ENCODE assay signal across 9 cellular contexts in the genomic region with DNA sequence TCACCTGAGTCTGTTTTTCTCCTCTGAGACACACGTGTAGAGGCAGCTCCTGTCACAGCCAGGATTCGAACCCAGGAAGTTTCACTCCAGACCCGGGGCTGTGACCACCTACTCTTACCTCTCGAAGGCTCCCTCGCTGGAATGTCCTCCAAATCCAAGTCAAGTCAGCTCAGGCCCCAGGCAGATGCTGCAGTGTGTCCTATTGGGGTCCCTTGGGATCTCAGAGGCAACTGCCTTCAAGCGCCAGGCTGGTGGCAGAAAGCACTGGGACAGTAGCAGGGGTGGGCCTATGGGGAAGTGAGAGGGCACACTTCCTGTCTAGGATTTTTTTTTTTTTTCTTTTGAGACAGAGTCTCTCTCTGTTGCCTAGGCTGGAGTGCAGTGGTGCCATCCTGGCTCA. TPM values are rescaled to one million over a fixed set of nuclear protein-coding genes. Genes with fewer than 3 reads are reported as not detected.
DNase-seq lines count a peak whose midpoint lies in the region; ATAC-seq and TF ChIP-seq lines count a peak whose summit lies in the region.
"Had no signal": no experiment of that assay in that cellular context is flagged by ENCODE, and none has a peak within 500 bp of the region (broad histone marks: within the 10 kb centered on the region; RNA-seq: fewer than 3 reads in every experiment).

No MANE protein-coding gene starts in this region.

- H3K4me1 ChIP-seq in CD8-positive, alpha-beta T cell (ENCODE audit: insufficient read depth, low read length), result peaks cover 48% of the 10 kb centered on the region

- peak overlapping the region; percentile 89 for H3K4me3 Mint-ChIP-seq in CD8-positive, alpha-beta T cell
- no peak overlapping the region for H3K4me3 Mint-ChIP-seq in activated T-helper 2 cell treated with anti-CD3 and anti-CD28 coated beads, Interferon-gamma antibody, Interleukin-2, Interleukin-4, amounts not matched to agents 10 μg/mL and 5 μg/mL and 100 μg/mL, durations not matched to agents 14 hours and 24 hours and 36 hours (ENCODE audit: low read depth)
- H3K4me3 Mint-ChIP-seq in naive thymus-derived CD8-positive, alpha-beta T cell, result peak overlapping the region; percentile 77 to 90 (median 84)

- peaks cover 17% of the 10 kb centered on the region for H3K36me3 Mint-ChIP-seq in CD8-positive, alpha-beta T cell
- H3K36me3 Mint-ChIP-seq in activated T-helper 2 cell treated with anti-CD3 and anti-CD28 coated beads, Interferon-gamma antibody, Interleukin-2, Interleukin-4, amounts not matched to agents 10 μg/mL and 5 μg/mL and 100 μg/mL, durations not matched to agents 14 hours and 24 hours and 36 hours (ENCODE audit: low read depth), result peaks cover 11% of the 10 kb centered on the region
- peaks cover 0 to 20% (median 6%) of the 10 kb centered on the region in 3 donors for H3K36me3 Mint-ChIP-seq in naive thymus-derived CD8-positive, alpha-beta T cell

- H3K27ac ChIP-seq in CD8-positive, alpha-beta T cell (ENCODE audit: low read depth, low read length), result no peak overlapping the region

- CTCF ChIA-PET in CD8-positive, alpha-beta T cell (lab: Charles Lee), result interaction anchor here (0.5 to 3.2 kb wide), 8 partner anchors 19 to 321 kb away, joined by 3 to 18 read pairs (median 4); a partner anchor contains a TSS

- DNase-seq in CD8-positive, alpha-beta T cell, result peak in 1 of 7 experiments; percentile 34
- DNase-seq in activated T-helper 2 cell treated with anti-CD3 and anti-CD28 coated beads, Interferon-gamma antibody, Interleukin-2, Interleukin-4, amounts not matched to agents 10 μg/mL and 5 μg/mL and 100 μg/mL, durations not matched to agents 14 hours and 24 hours and 36 hours (ENCODE audit: low spot score), result no peak
- peak in 1 of 10 donors; percentile 30 for DNase-seq in naive thymus-derived CD8-positive, alpha-beta T cell
- no peak for DNase-seq in dedifferentiated amniotic fluid mesenchymal stem cell (ENCODE audit: extremely low spot score)
- no peak for DNase-seq in hippocampal formation (lab: John Stamatoyannopoulos, UW)

- peaks cover 56% of the 10 kb centered on the region for H3K4me1 Mint-ChIP-seq in CD8-positive, alpha-beta T cell (ENCODE audit: low read depth)
- H3K4me1 Mint-ChIP-seq in activated T-helper 2 cell treated with anti-CD3 and anti-CD28 coated beads, Interferon-gamma antibody, Interleukin-2, Interleukin-4, amounts not matched to agents 10 μg/mL and 5 μg/mL and 100 μg/mL, durations not matched to agents 14 hours and 24 hours and 36 hours (ENCODE audit: low read depth), result peaks cover 38% of the 10 kb centered on the region
- H3K4me1 Mint-ChIP-seq in naive thymus-derived CD8-positive, alpha-beta T cell, result peaks cover 25 to 72% (median 60%) of the 10 kb centered on the region in 4 donors

- intact Hi-C loops in CD8-positive, alpha-beta T cell (cut with DNase I, micrococcal nuclease), result loop anchor here (1.0 to 5.0 kb wide), 14 partner anchors 10 to 693 kb away; a partner anchor contains a TSS
- intact Hi-C loops in activated T-helper 2 cell treated with anti-CD3 and anti-CD28 coated beads, Interferon-gamma antibody, Interleukin-2, Interleukin-4, amounts not matched to agents 10 μg/mL and 5 μg/mL and 100 μg/mL, durations not matched to agents 14 hours and 24 hours and 36 hours (cut with micrococcal nuclease), result loop anchor here (2.0 to 10.0 kb wide), 4 partner anchors 13 to 303 kb away; a partner anchor contains a TSS

- H3K9me3 ChIP-seq in CD8-positive, alpha-beta T cell (ENCODE audit: low read length), result no peaks in the 10 kb centered on the region
- H3K9me3 ChIP-seq: adrenal gland had no signal

- H3K4me3 ChIP-seq in CD8-positive, alpha-beta T cell (ENCODE audit: low read depth, low read length), result peak overlapping the region; percentile 66

- no peaks in the 10 kb centered on the region for H3K27me3 Mint-ChIP-seq in CD8-positive, alpha-beta T cell (ENCODE audit: low read depth)
- H3K27me3 Mint-ChIP-seq in activated T-helper 2 cell treated with anti-CD3 and anti-CD28 coated beads, Interferon-gamma antibody, Interleukin-2, Interleukin-4, amounts not matched to agents 10 μg/mL and 5 μg/mL and 100 μg/mL, durations not matched to agents 14 hours and 24 hours and 36 hours (ENCODE audit: low read depth), result peaks cover 4% of the 10 kb centered on the region
- H3K27me3 Mint-ChIP-seq in naive thymus-derived CD8-positive, alpha-beta T cell, result no peaks in the 10 kb centered on the region

- H3K27me3 ChIP-seq in CD8-positive, alpha-beta T cell (ENCODE audit: insufficient read depth, low read length), result no peaks in the 10 kb centered on the region
- H3K27me3 ChIP-seq: adrenal gland had no signal

- POLR2A ChIA-PET in CD8-positive, alpha-beta T cell (lab: Charles Lee), result interaction anchor here (0.7 to 3.3 kb wide), 8 partner anchors 11 to 183 kb away, joined by 3 to 22 read pairs (median 7); a partner anchor contains a TSS
- POLR2A ChIA-PET in naive thymus-derived CD8-positive, alpha-beta T cell (lab: Charles Lee), result interaction anchor here (0.7 to 12.6 kb wide), 15 partner anchors 9 to 309 kb away, joined by 3 to 328 read pairs (median 4); a partner anchor contains a TSS

- no peak for TF ChIP-seq CTCF in CD8-positive, alpha-beta T cell (IDR thresholded peaks at IDR 0.05)

- peaks cover 5% of the 10 kb centered on the region for H3K36me3 ChIP-seq in CD8-positive, alpha-beta T cell (ENCODE audit: insufficient read depth, low read length)

- no peak overlapping the region for H3K27ac Mint-ChIP-seq in CD8-positive, alpha-beta T cell
- peak overlapping the region; percentile 22 for H3K27ac Mint-ChIP-seq in activated T-helper 2 cell treated with anti-CD3 and anti-CD28 coated beads, Interferon-gamma antibody, Interleukin-2, Interleukin-4, amounts not matched to agents 10 μg/mL and 5 μg/mL and 100 μg/mL, durations not matched to agents 14 hours and 24 hours and 36 hours
- peak overlapping the region; percentile 76 to 98 (median 85) for H3K27ac Mint-ChIP-seq in naive thymus-derived CD8-positive, alpha-beta T cell

- no peak for ATAC-seq in CD8-positive, alpha-beta T cell
- peak; percentile 27 for ATAC-seq in HG02759 (IDR thresholded peaks at IDR 0.05; ENCODE audit: unreplicated experiment)
- no peak for ATAC-seq in naive thymus-derived CD8-positive, alpha-beta T cell
- ATAC-seq in HG03097 (IDR thresholded peaks at IDR 0.05; ENCODE audit: low FRiP score, unreplicated experiment), result no peak
- ATAC-seq in GM21423 (IDR thresholded peaks at IDR 0.05; ENCODE audit: unreplicated experiment), result no peak

- H3K9me3 Mint-ChIP-seq in CD8-positive, alpha-beta T cell, result no peaks in the 10 kb centered on the region
- no peaks in the 10 kb centered on the region for H3K9me3 Mint-ChIP-seq in activated T-helper 2 cell treated with anti-CD3 and anti-CD28 coated beads, Interferon-gamma antibody, Interleukin-2, Interleukin-4, amounts not matched to agents 10 μg/mL and 5 μg/mL and 100 μg/mL, durations not matched to agents 14 hours and 24 hours and 36 hours
- no peaks in the 10 kb centered on the region for H3K9me3 Mint-ChIP-seq in naive thymus-derived CD8-positive, alpha-beta T cell

RNA-seq across cellular contexts. Expression of a gene that starts 0.8 kb away (rescaled TPM):
- 10 to 100 TPM; 40.0 to 47.6 TPM for total RNA-seq in CD8-positive, alpha-beta T cell
- 25.6 and 28.7 TPM in 2 replicates for total RNA-seq in activated T-helper 2 cell treated with anti-CD3 and anti-CD28 coated beads, Interferon-gamma antibody, Interleukin-2, Interleukin-4, amounts not matched to agents 10 μg/mL and 5 μg/mL and 100 μg/mL, durations not matched to agents 14 hours and 24 hours and 36 hours
- 10 to 100 TPM; 47.0 to 47.5 TPM for total RNA-seq in naive thymus-derived CD8-positive, alpha-beta T cell
- 10 to 100 TPM; 19.8 to 34.4 (median 22.1) TPM for polyA plus RNA-seq in naive thymus-derived CD8-positive, alpha-beta T cell

RNA-seq across cellular contexts. Expression of a gene that starts 13.0 kb away (rescaled TPM):
- total RNA-seq in CD8-positive, alpha-beta T cell, result 1 to 10 TPM; 5.1 to 7.4 TPM
- total RNA-seq in activated T-helper 2 cell treated with anti-CD3 and anti-CD28 coated beads, Interferon-gamma antibody, Interleukin-2, Interleukin-4, amounts not matched to agents 10 μg/mL and 5 μg/mL and 100 μg/mL, durations not matched to agents 14 hours and 24 hours and 36 hours, result 1.4 and 3.4 TPM in 2 replicates
- total RNA-seq in naive thymus-derived CD8-positive, alpha-beta T cell, result 1 to 10 TPM; 1.8 to 2.0 TPM
- polyA plus RNA-seq in naive thymus-derived CD8-positive, alpha-beta T cell, result under 1 TPM in 2 of 3 donors, not detected in 1; 0.28 to 0.46 TPM

RNA-seq across cellular contexts. Expression of a gene that starts 18.2 kb away (rescaled TPM):
- total RNA-seq in CD8-positive, alpha-beta T cell, result 10 to 100 TPM; 49.8 to 56.1 TPM
- total RNA-seq in activated T-helper 2 cell treated with anti-CD3 and anti-CD28 coated beads, Interferon-gamma antibody, Interleukin-2, Interleukin-4, amounts not matched to agents 10 μg/mL and 5 μg/mL and 100 μg/mL, durations not matched to agents 14 hours and 24 hours and 36 hours, result 60.3 and 60.7 TPM in 2 replicates
- 100 to 1,000 TPM; 102 to 110 TPM for total RNA-seq in naive thymus-derived CD8-positive, alpha-beta T cell
- polyA plus RNA-seq in naive thymus-derived CD8-positive, alpha-beta T cell, result 10 to 100 TPM; 29.8 to 42.8 (median 30.3) TPM

RNA-seq across cellular contexts. Expression of a gene that starts 20.1 kb away (rescaled TPM):
- 10 to 100 TPM; 40.2 to 42.7 TPM for total RNA-seq in CD8-positive, alpha-beta T cell
- total RNA-seq in activated T-helper 2 cell treated with anti-CD3 and anti-CD28 coated beads, Interferon-gamma antibody, Interleukin-2, Interleukin-4, amounts not matched to agents 10 μg/mL and 5 μg/mL and 100 μg/mL, durations not matched to agents 14 hours and 24 hours and 36 hours, result 55.7 and 57.4 TPM in 2 replicates
- 10 to 100 TPM; 71.1 to 74.6 TPM for total RNA-seq in naive thymus-derived CD8-positive, alpha-beta T cell
- 10 to 100 TPM; 28.5 to 34.7 (median 34.2) TPM for polyA plus RNA-seq in naive thymus-derived CD8-positive, alpha-beta T cell

RNA-seq across cellular contexts. Expression of a gene that starts 40.1 kb away (rescaled TPM):
- total RNA-seq in CD8-positive, alpha-beta T cell, result 10 to 100 TPM; 34.8 to 35.2 TPM
- 19.6 and 21.0 TPM in 2 replicates for total RNA-seq in activated T-helper 2 cell treated with anti-CD3 and anti-CD28 coated beads, Interferon-gamma antibody, Interleukin-2, Interleukin-4, amounts not matched to agents 10 μg/mL and 5 μg/mL and 100 μg/mL, durations not matched to agents 14 hours and 24 hours and 36 hours
- total RNA-seq in naive thymus-derived CD8-positive, alpha-beta T cell, result 10 to 100 TPM; 52.2 to 57.1 TPM
- under 1 TPM in 2 of 3 donors, not detected in 1; 0.07 to 0.22 TPM for polyA plus RNA-seq in naive thymus-derived CD8-positive, alpha-beta T cell
